In the genomic region with DNA sequence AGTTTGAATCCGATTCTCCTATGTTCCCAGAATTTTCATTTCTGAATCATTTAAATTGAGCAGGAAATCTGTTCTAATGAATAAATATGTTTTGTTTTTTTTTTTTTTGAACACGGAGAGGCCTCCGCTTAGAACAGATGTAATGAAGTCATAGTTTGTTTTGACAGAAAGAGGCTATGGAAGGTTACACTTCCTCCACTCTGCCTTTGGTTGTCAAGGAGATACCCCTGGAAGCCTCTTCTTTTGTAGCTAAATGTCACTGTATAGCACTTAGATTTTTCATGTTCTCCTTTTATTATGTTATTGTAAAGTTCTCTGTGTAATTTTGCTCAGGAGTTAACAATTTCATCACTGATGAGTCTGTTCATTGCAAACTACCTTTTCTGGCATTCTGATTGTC, we compare ENCODE assay signal across 19 cellular contexts. TPM values are rescaled to one million over a fixed set of nuclear protein-coding genes. Genes with fewer than 3 reads are reported as not detected.
DNase-seq lines count a peak whose midpoint lies in the region; ATAC-seq, FAIRE-seq and TF ChIP-seq lines count a peak whose summit lies in the region.
"Had no signal": no experiment of that assay in that cellular context is flagged by ENCODE, and none has a peak within 500 bp of the region (broad histone marks: within the 10 kb centered on the region; RNA-seq: fewer than 3 reads in every experiment).

No MANE protein-coding gene starts in this region.

- H3K4me2 ChIP-seq in BLaER1 treated with 17β-estradiol and CSF1 and Interleukin-3, amounts not matched to agents 10 nM and 100 nM = peak overlapping the region; percentile 48 to 76 (median 65); a peak in 21 of 22 replicates
- no peak overlapping the region for H3K4me2 ChIP-seq in GM23338

- no peaks in the 10 kb centered on the region for H3K36me3 ChIP-seq in BLaER1 treated with 17β-estradiol and CSF1 and Interleukin-3, amounts not matched to agents 10 nM and 100 nM
- H3K36me3 ChIP-seq in brain microvascular endothelial cell (replicated peaks) (no peaks in the 10 kb centered on the region), GM23338 (ENCODE audit: insufficient read depth) (no peaks in the 10 kb centered on the region)
- H3K36me3 ChIP-seq: esophagus squamous epithelium, heart left ventricle, tibial nerve had no signal

- no peaks in the 10 kb centered on the region for H3K9me2 ChIP-seq in GM23338 (ENCODE audit: insufficient read depth)

- peaks cover 14 to 41% (median 34%) of the 10 kb centered on the region in 10 experiments for H3K4me1 ChIP-seq in BLaER1 treated with 17β-estradiol and CSF1 and Interleukin-3, amounts not matched to agents 10 nM and 100 nM
- H3K4me1 ChIP-seq in GM23338 (ENCODE audit: insufficient read depth) = no peaks in the 10 kb centered on the region

- no peaks in the 10 kb centered on the region for H3K27me3 ChIP-seq in BLaER1 treated with 17β-estradiol and CSF1 and Interleukin-3, amounts not matched to agents 10 nM and 100 nM
- no peaks in the 10 kb centered on the region for H3K27me3 ChIP-seq in brain microvascular endothelial cell (replicated peaks)
- H3K27me3 ChIP-seq in GM23338 (ENCODE audit: insufficient read depth) = no peaks in the 10 kb centered on the region
- H3K27me3 ChIP-seq: esophagus squamous epithelium, heart left ventricle, tibial nerve had no signal

- no peak overlapping the region for H3K9ac ChIP-seq in BLaER1 treated with 17β-estradiol and CSF1 and Interleukin-3, amounts not matched to agents 10 nM and 100 nM

- in situ Hi-C loops in brain microvascular endothelial cell (cut with HindIII; ENCODE audit: low pct_ligation_motif_present, low sequenced_read_pairs) = no loop called here

- ATAC-seq in GM23338 = no peak
- ATAC-seq: activated T-cell treated with anti-CD3 and anti-CD28 coated beads, Interleukin-2, amount 50 U/mL, for 4 hours; effector memory CD8-positive, alpha-beta T cell; heart left ventricle; left ventricle myocardium superior had no signal

- H3K4me3 ChIP-seq in BLaER1 treated with 17β-estradiol and CSF1 and Interleukin-3, amounts not matched to agents 10 nM and 100 nM = no peak overlapping the region
- H3K4me3 ChIP-seq in brain microvascular endothelial cell (ENCODE audit: low read depth, low read length) (no peak overlapping the region), GM23338 (no peak overlapping the region)
- H3K4me3 ChIP-seq: esophagus squamous epithelium, heart left ventricle, tibial nerve had no signal

- no peaks in the 10 kb centered on the region for H3K79me2 ChIP-seq in GM23338 (replicated peaks; ENCODE audit: insufficient read depth)

- peaks cover 3% of the 10 kb centered on the region; the same call in 1 of the 3 replicates for H3K4me1 Mint-ChIP-seq in GM23338

- FAIRE-seq in islet of Langerhans (lab: Jason Lieb, UNC) = peak; percentile 93

- no peak overlapping the region for H3K4me3 Mint-ChIP-seq in GM23338
- H3K4me3 Mint-ChIP-seq: activated naive CD4-positive, alpha-beta T cell treated with anti-CD3 and anti-CD28 coated beads for 36 hours; activated T-cell treated with anti-CD3 and anti-CD28 coated beads, Interleukin-2, amount 50 U/mL, for 4 hours; effector memory CD8-positive, alpha-beta T cell; stimulated activated naive CD8-positive, alpha-beta T cell treated with anti-CD3 and anti-CD28 coated beads, Interleukin-15, Interleukin-2, amounts not matched to agents 100 ng/mL and 50 ng/mL, for 24 hours had no signal

- no peaks in the 10 kb centered on the region for H3F3A ChIP-seq in GM23338 (replicated peaks; ENCODE audit: low read depth)

- no peaks in the 10 kb centered on the region for H3K27me3 Mint-ChIP-seq in GM23338 (ENCODE audit: insufficient read depth, low read depth, poor library complexity)

- no peak overlapping the region for H2AFZ ChIP-seq in GM23338

- H3K9me3 ChIP-seq in BLaER1 treated with 17β-estradiol and CSF1 and Interleukin-3, amounts not matched to agents 10 nM and 100 nM (replicated peaks in 1 of 11) = no peaks in the 10 kb centered on the region
- H3K9me3 ChIP-seq: esophagus squamous epithelium, heart left ventricle, tibial nerve had no signal

- H3K27ac Mint-ChIP-seq in GM23338 = no peak overlapping the region
- H3K27ac Mint-ChIP-seq: activated naive CD4-positive, alpha-beta T cell treated with anti-CD3 and anti-CD28 coated beads for 36 hours; effector memory CD8-positive, alpha-beta T cell; stimulated activated naive CD8-positive, alpha-beta T cell treated with anti-CD3 and anti-CD28 coated beads, Interleukin-15, Interleukin-2, amounts not matched to agents 100 ng/mL and 50 ng/mL, for 24 hours had no signal

- no peaks in the 10 kb centered on the region for H3K36me3 Mint-ChIP-seq in GM23338 (ENCODE audit: low read depth)

- H3K27ac ChIP-seq in BLaER1 treated with 17β-estradiol and CSF1 and Interleukin-3, amounts not matched to agents 10 nM and 100 nM = peak overlapping the region in 1 of 11 experiments; percentile 23; a peak in 1 of 22 replicates
- peak overlapping the region; percentile 85 for H3K27ac ChIP-seq in brain microvascular endothelial cell
- H3K27ac ChIP-seq in GM23338 (ENCODE audit: low read depth) = no peak overlapping the region
- H3K27ac ChIP-seq: esophagus squamous epithelium, heart left ventricle, tibial nerve had no signal

- no peaks in the 10 kb centered on the region for H3K9me3 Mint-ChIP-seq in GM23338
- H3K9me3 Mint-ChIP-seq: activated naive CD4-positive, alpha-beta T cell treated with anti-CD3 and anti-CD28 coated beads for 36 hours; activated T-cell treated with anti-CD3 and anti-CD28 coated beads, Interleukin-2, amount 50 U/mL, for 4 hours; effector memory CD8-positive, alpha-beta T cell; stimulated activated naive CD8-positive, alpha-beta T cell treated with anti-CD3 and anti-CD28 coated beads, Interleukin-15, Interleukin-2, amounts not matched to agents 100 ng/mL and 50 ng/mL, for 24 hours had no signal

- DNase-seq in NCI-H146 treated with DMSO at 0.1 percent for 48 hours (lab: John Stamatoyannopoulos, UW; ENCODE audit: unreplicated experiment) (peak; percentile 29), brain microvascular endothelial cell (peak; percentile 36), T-helper 1 cell (no peak), MV-4-11 (lab: John Stamatoyannopoulos, UW) (no peak), GM23338 (ENCODE audit: low spot score) (no peak)
- DNase-seq: activated CD4-positive, alpha-beta T cell treated with anti-CD3 and anti-CD28 coated beads for 1 hour; activated naive CD4-positive, alpha-beta T cell treated with anti-CD3 and anti-CD28 coated beads for 36 hours; activated T-cell treated with anti-CD3 and anti-CD28 coated beads, Interleukin-2, amount 50 U/mL, for 4 hours; effector memory CD8-positive, alpha-beta T cell; EL; esophagus squamous epithelium; heart left ventricle; left ventricle myocardium superior; NCI-H524; stimulated activated CD4-positive, alpha-beta T cell treated with anti-CD3 and anti-CD28 coated beads, Interleukin-4, amount 100 ng/mL, for 24 hours had no signal

- no peak for TF ChIP-seq CTCF in brain microvascular endothelial cell (IDR thresholded peaks at IDR 0.05; ENCODE audit: low read depth, low read length, missing control alignments)
- TF ChIP-seq CTCF in GM23338 (conservative IDR thresholded peaks at IDR 0.05; ENCODE audit: low read depth in 2 of 2) = no peak

- H4K20me1 ChIP-seq in BLaER1 treated with 17β-estradiol and CSF1 and Interleukin-3, amounts not matched to agents 10 nM and 100 nM = no peaks in the 10 kb centered on the region
- no peaks in the 10 kb centered on the region for H4K20me1 ChIP-seq in GM23338 (replicated peaks; ENCODE audit: insufficient read depth)

TF ChIP-seq in GM23338, 12 proteins besides CTCF, POLR2A, EP300 and RAD21 (continues in another document):
- TF ChIP-seq JUNB (IDR thresholded peaks at IDR 0.05; ENCODE audit: unreplicated experiment) (no peak), REST (IDR thresholded peaks at IDR 0.05; ENCODE audit: unreplicated experiment) (no peak), STAT1 (IDR thresholded peaks at IDR 0.05; ENCODE audit: unreplicated experiment) (no peak), ZNF331 (CRISPR knock-in tag; IDR thresholded peaks at IDR 0.05; ENCODE audit: low read depth) (no peak), NANOG (IDR thresholded peaks at IDR 0.05; ENCODE audit: borderline replicate concordance) (no peak)

RNA-seq across cellular contexts. Expression of gene GNG12, which starts 22.7 kb away (rescaled TPM):
- total RNA-seq in GM23338 (2014; rRNA removed; shearing (Covaris generic)) = 30.4 and 33.0 TPM in 2 replicates
- 12.7 and 13.4 TPM in 2 replicates for polyA plus RNA-seq in GM23338 (2016; fragmentation: Nextera tagmentation; extraction: Ambion mirVana)

Comparison
In these comparisons a context has a peak if more than half of its experiments do, and no peak if none do; other contexts are left out.
1. DNase-seq: peak in NCI-H146 treated with DMSO at 0.1 percent for 48 hours (single experiment) and brain microvascular endothelial cell (single experiment); none in T-helper 1 cell (0 of 5), MV-4-11 (single experiment) and GM23338 (single experiment).